In the genomic region with DNA sequence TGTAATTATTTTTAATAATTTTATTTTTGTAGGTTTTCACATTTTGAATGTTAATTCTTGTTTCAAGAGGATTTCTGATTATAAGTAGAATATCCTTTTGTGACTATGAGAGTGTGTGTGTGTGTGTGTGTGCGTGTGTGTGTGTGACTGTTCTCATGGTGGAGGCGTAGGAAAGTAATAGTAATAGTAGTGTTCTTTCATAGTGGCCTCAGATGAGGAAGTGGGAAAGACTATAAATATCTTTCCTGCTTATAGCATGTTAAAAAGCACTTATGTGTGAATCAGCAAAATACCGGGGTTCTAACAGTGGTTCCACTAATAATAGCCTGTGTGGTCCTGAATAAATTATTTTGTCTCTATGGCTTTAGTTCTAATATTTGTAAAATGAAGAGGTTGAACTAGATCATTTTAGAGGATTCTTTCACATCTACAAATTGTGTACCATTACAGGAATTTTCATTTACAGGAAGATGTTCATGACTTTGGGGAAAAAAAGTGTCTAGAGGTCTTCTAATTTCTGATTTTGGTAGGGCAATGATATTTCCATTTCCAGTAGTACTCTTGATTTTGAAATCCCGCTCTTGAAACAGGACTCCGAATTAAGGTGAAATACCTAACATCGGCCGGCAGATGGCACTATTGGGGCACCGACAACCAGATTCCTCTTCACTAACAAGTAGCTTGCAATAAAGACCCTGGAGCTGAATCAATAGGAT, we compare ENCODE assay signal across 9 cellular contexts. TPM values are rescaled to one million over a fixed set of nuclear protein-coding genes. Genes with fewer than 3 reads are reported as not detected.
DNase-seq lines count a peak whose midpoint lies in the region; ATAC-seq lines count a peak whose summit lies in the region.
"Had no signal": no experiment of that assay in that cellular context is flagged by ENCODE, and none has a peak within 500 bp of the region (broad histone marks: within the 10 kb centered on the region; RNA-seq: fewer than 3 reads in every experiment).

No MANE protein-coding gene starts in this region.

- POLR2A ChIA-PET in activated CD4-positive, alpha-beta T cell treated with anti-CD3 and anti-CD28 coated beads, Interleukin-2, amount 10 ng/mL, durations not matched to agents 7 days and 5 days (lab: Charles Lee), result no interaction called here

- no peaks in the 10 kb centered on the region for H3K9me3 Mint-ChIP-seq in activated CD4-positive, alpha-beta T cell treated with anti-CD3 and anti-CD28 coated beads, Interleukin-2, amount 10 ng/mL, durations not matched to agents 7 days and 5 days
- H3K9me3 Mint-ChIP-seq: T-helper 1 cell treated with Interleukin-12 subunit alpha and Interleukin-12 subunit beta and Interleukin-4 antibody, amounts not matched to agents 30 μg/mL and 1 μg/mL, for 36 hours had no signal

- H3K4me1 ChIP-seq in mesenchymal stem cell (ENCODE audit: control insufficient read depth, insufficient read depth, low read depth, low read length), result peaks cover under 1% of the 10 kb centered on the region

- no peak overlapping the region for H3K4me3 ChIP-seq in mesenchymal stem cell (ENCODE audit: insufficient read depth in 1 of 2, low read depth in 1 of 2, low read length in 2 of 2)

- H3K4me2 ChIP-seq in mesenchymal stem cell (ENCODE audit: low read length, poor library complexity, severe bottlenecking), result no peak overlapping the region

- no peak overlapping the region for H3K4ac ChIP-seq in mesenchymal stem cell (ENCODE audit: low read depth in 1 of 2, low read length in 2 of 2)

- no peak overlapping the region for H2BK15ac ChIP-seq in mesenchymal stem cell (ENCODE audit: low read depth, poor library complexity, severe bottlenecking)

- DNase-seq in Ammon's horn (ENCODE audit: low spot score) (peak; percentile 93), NCI-H446 treated with DMSO at 0.1 percent for 48 hours (lab: John Stamatoyannopoulos, UW) (peak; percentile 13), dermis blood vessel endothelial cell (peak; percentile 92), mesenchymal stem cell (peak; percentile 80)
- DNase-seq in activated CD4-positive, alpha-beta T cell treated with anti-CD3 and anti-CD28 coated beads, Interleukin-2, amount 10 ng/mL, durations not matched to agents 7 days and 5 days, result peak; percentile 73
- DNase-seq in stimulated activated CD8-positive, alpha-beta memory T cell treated with anti-CD3 and anti-CD28 coated beads, Interleukin-4, amount 100 ng/mL, for 24 hours (ENCODE audit: low read depth), result peak; percentile 33

- no peak overlapping the region for H3K27ac Mint-ChIP-seq in activated CD4-positive, alpha-beta T cell treated with anti-CD3 and anti-CD28 coated beads, Interleukin-2, amount 10 ng/mL, durations not matched to agents 7 days and 5 days
- H3K27ac Mint-ChIP-seq: T-helper 1 cell treated with Interleukin-12 subunit alpha and Interleukin-12 subunit beta and Interleukin-4 antibody, amounts not matched to agents 30 μg/mL and 1 μg/mL, for 36 hours had no signal

- no peak overlapping the region for H3K23ac ChIP-seq in mesenchymal stem cell (ENCODE audit: low read length in 2 of 2)

- no peak overlapping the region for H3K18ac ChIP-seq in mesenchymal stem cell (ENCODE audit: low read depth in 1 of 2, low read length in 2 of 2)

- no peaks in the 10 kb centered on the region for H3K9me3 ChIP-seq in mesenchymal stem cell (ENCODE audit: control insufficient read depth, low read length)

- peaks cover 29% of the 10 kb centered on the region for H3K27me3 Mint-ChIP-seq in activated CD4-positive, alpha-beta T cell treated with anti-CD3 and anti-CD28 coated beads, Interleukin-2, amount 10 ng/mL, durations not matched to agents 7 days and 5 days

- H3K14ac ChIP-seq in mesenchymal stem cell (ENCODE audit: low read length in 2 of 2), result no peak overlapping the region

- H3K4me3 Mint-ChIP-seq in activated CD4-positive, alpha-beta T cell treated with anti-CD3 and anti-CD28 coated beads, Interleukin-2, amount 10 ng/mL, durations not matched to agents 7 days and 5 days, result no peak overlapping the region
- H3K4me3 Mint-ChIP-seq: T-helper 1 cell treated with Interleukin-12 subunit alpha and Interleukin-12 subunit beta and Interleukin-4 antibody, amounts not matched to agents 30 μg/mL and 1 μg/mL, for 36 hours had no signal

- CTCF ChIA-PET in activated CD4-positive, alpha-beta T cell treated with anti-CD3 and anti-CD28 coated beads, Interleukin-2, amount 10 ng/mL, durations not matched to agents 7 days and 5 days (lab: Charles Lee), result interaction anchor here (1.0 to 1.4 kb wide), 2 partner anchors 123 to 134 kb away, joined by 4 to 11 read pairs; no protein-coding TSS in a partner anchor

- no peak overlapping the region for H2BK5ac ChIP-seq in mesenchymal stem cell (ENCODE audit: low read depth, low read length, poor library complexity, severe bottlenecking)

- H2AK5ac ChIP-seq in mesenchymal stem cell (ENCODE audit: low read length, severe bottlenecking), result no peak overlapping the region

- peak; percentile 79 for ATAC-seq in GM18520 (IDR thresholded peaks at IDR 0.05; ENCODE audit: unreplicated experiment)
- peak; percentile 92 for ATAC-seq in HG03064 (IDR thresholded peaks at IDR 0.05; ENCODE audit: low read depth, unreplicated experiment)

- no peak overlapping the region for H2BK12ac ChIP-seq in mesenchymal stem cell (ENCODE audit: low read length in 2 of 2)

- H3K4me1 Mint-ChIP-seq in activated CD4-positive, alpha-beta T cell treated with anti-CD3 and anti-CD28 coated beads, Interleukin-2, amount 10 ng/mL, durations not matched to agents 7 days and 5 days, result peaks cover 11% of the 10 kb centered on the region

- no peak overlapping the region for H3K27ac ChIP-seq in mesenchymal stem cell (ENCODE audit: low read length, poor library complexity, severe bottlenecking)

- no peak overlapping the region for H3K9ac ChIP-seq in mesenchymal stem cell (ENCODE audit: low read length)

- peaks cover 7 to 58% of the 10 kb centered on the region in 2 experiments for H3K27me3 ChIP-seq in mesenchymal stem cell (ENCODE audit: control insufficient read depth in 1 of 2, insufficient read depth in 1 of 2, low read length in 2 of 2)

- no peak overlapping the region for H2BK120ac ChIP-seq in mesenchymal stem cell (ENCODE audit: low read depth, low read length)

- H3K79me1 ChIP-seq in mesenchymal stem cell (replicated peaks; ENCODE audit: low read length, poor library complexity, severe bottlenecking), result no peaks in the 10 kb centered on the region

- H2AFZ ChIP-seq in mesenchymal stem cell (ENCODE audit: low read depth, low read length), result no peak overlapping the region

- 13% methylated on average over 6 of the region's 8 CpGs for WGBS in mesenchymal stem cell

- no peak overlapping the region for H4K8ac ChIP-seq in mesenchymal stem cell (ENCODE audit: low read length)

- H3K36me3 ChIP-seq in mesenchymal stem cell (ENCODE audit: control insufficient read depth in 1 of 2, insufficient read depth in 2 of 2, low read depth in 1 of 2, low read length in 2 of 2), result no peaks in the 10 kb centered on the region

- H3K36me3 Mint-ChIP-seq in activated CD4-positive, alpha-beta T cell treated with anti-CD3 and anti-CD28 coated beads, Interleukin-2, amount 10 ng/mL, durations not matched to agents 7 days and 5 days (ENCODE audit: low read depth), result no peaks in the 10 kb centered on the region

- H4K91ac ChIP-seq in mesenchymal stem cell (ENCODE audit: low read length), result no peak overlapping the region

RNA-seq across cellular contexts. Expression of a gene that starts 29.9 kb away (rescaled TPM):
- not detected for total RNA-seq in activated CD4-positive, alpha-beta T cell treated with anti-CD3 and anti-CD28 coated beads, Interleukin-2, amount 10 ng/mL, durations not matched to agents 7 days and 5 days
- total RNA-seq in dermis blood vessel endothelial cell, result not detected in 2 replicates
- not detected for polyA plus RNA-seq in mesenchymal stem cell (2013, experiment 1 of 2)
- not detected for polyA plus RNA-seq in mesenchymal stem cell (2013, experiment 2 of 2)

RNA-seq across cellular contexts. Expression of a gene that starts 44.2 kb away (rescaled TPM):
- 1 to 10 TPM; 6.7 to 6.8 TPM for total RNA-seq in activated CD4-positive, alpha-beta T cell treated with anti-CD3 and anti-CD28 coated beads, Interleukin-2, amount 10 ng/mL, durations not matched to agents 7 days and 5 days
- 7.8 and 8.2 TPM in 2 replicates for total RNA-seq in dermis blood vessel endothelial cell
- 88.3 TPM for polyA plus RNA-seq in mesenchymal stem cell (2013, experiment 1 of 2)
- polyA plus RNA-seq in mesenchymal stem cell (2013, experiment 2 of 2), result 87.8 TPM

RNA-seq across cellular contexts. Expression of a gene that starts 44.5 kb away (rescaled TPM):
- not detected for total RNA-seq in activated CD4-positive, alpha-beta T cell treated with anti-CD3 and anti-CD28 coated beads, Interleukin-2, amount 10 ng/mL, durations not matched to agents 7 days and 5 days
- not detected in 2 replicates for total RNA-seq in dermis blood vessel endothelial cell
- polyA plus RNA-seq in mesenchymal stem cell (2013, experiment 1 of 2), result not detected
- not detected for polyA plus RNA-seq in mesenchymal stem cell (2013, experiment 2 of 2)

RNA-seq across cellular contexts. Expression of a gene that starts 48.3 kb away (rescaled TPM):
- not detected for total RNA-seq in activated CD4-positive, alpha-beta T cell treated with anti-CD3 and anti-CD28 coated beads, Interleukin-2, amount 10 ng/mL, durations not matched to agents 7 days and 5 days
- total RNA-seq in dermis blood vessel endothelial cell, result not detected in 2 replicates
- polyA plus RNA-seq in mesenchymal stem cell (2013, experiment 1 of 2), result not detected
- polyA plus RNA-seq in mesenchymal stem cell (2013, experiment 2 of 2), result not detected

RNA-seq across cellular contexts. Expression of a gene that starts 58.3 kb away (rescaled TPM):
- not detected for total RNA-seq in activated CD4-positive, alpha-beta T cell treated with anti-CD3 and anti-CD28 coated beads, Interleukin-2, amount 10 ng/mL, durations not matched to agents 7 days and 5 days
- total RNA-seq in dermis blood vessel endothelial cell, result not detected in 2 replicates
- not detected for polyA plus RNA-seq in mesenchymal stem cell (2013, experiment 1 of 2)
- polyA plus RNA-seq in mesenchymal stem cell (2013, experiment 2 of 2), result not detected

Comparison
In these comparisons a context has a peak if more than half of its experiments do, and no peak if none do; other contexts are left out.
1. DNase-seq: peak in every context shown above with its lines; median percentile 93 in Ammon's horn; 92 in dermis blood vessel endothelial cell; 80 in mesenchymal stem cell; 73 in activated CD4-positive, alpha-beta T cell treated with anti-CD3 and anti-CD28 coated beads, Interleukin-2, amount 10 ng/mL, durations not matched to agents 7 days and 5 days; 33 in stimulated activated CD8-positive, alpha-beta memory T cell treated with anti-CD3 and anti-CD28 coated beads, Interleukin-4, amount 100 ng/mL, for 24 hours; 13 in NCI-H446 treated with DMSO at 0.1 percent for 48 hours.